In genomic region chr4:55820260-55820659, GRCh38 we compare ENCODE assay signal across 21 cellular contexts. TPM values are rescaled to one million over a fixed set of nuclear protein-coding genes. Genes with fewer than 3 reads are reported as not detected.
"Had no signal": no experiment of that assay in that cellular context is flagged by ENCODE, and none has a peak within 500 bp of the region (broad histone marks: within the 10 kb centered on the region; RNA-seq: fewer than 3 reads in every experiment).

No MANE protein-coding gene starts in this region.

- H3K36me3 ChIP-seq: brain microvascular endothelial cell, heart right ventricle, neutrophil, right atrium auricular region, tibial nerve had no signal

- H3K9me3 ChIP-seq: neutrophil, right atrium auricular region, tibial nerve had no signal

- DNase-seq: activated CD4-positive, alpha-beta T cell treated with anti-CD3 and anti-CD28 coated beads, Interleukin-2, amount 50 U/mL, for 4 hours; activated effector memory CD4-positive, alpha-beta T cell treated with anti-CD3 and anti-CD28 coated beads, Interleukin-2, amount 50 U/mL, for 16 hours; activated T-cell treated with anti-CD3 and anti-CD28 coated beads, Interleukin-2, amount 50 U/mL, for 1 hour; heart right ventricle; midbrain; naive B cell had no signal

- H3K36me3 Mint-ChIP-seq: activated naive CD4-positive, alpha-beta T cell treated with anti-CD3 and anti-CD28 coated beads, Interleukin-2, amount 50 U/mL, for 72 hours; naive B cell; stimulated activated effector memory CD8-positive, alpha-beta T cell treated with anti-CD3 and anti-CD28 coated beads, Interleukin-12 subunit alpha, Interleukin-12 subunit beta, amount 100 ng/mL, for 72 hours had no signal

- H3K9me3 Mint-ChIP-seq: activated naive CD4-positive, alpha-beta T cell treated with anti-CD3 and anti-CD28 coated beads, Interleukin-2, amount 50 U/mL, for 72 hours; stimulated activated effector memory CD8-positive, alpha-beta T cell treated with anti-CD3 and anti-CD28 coated beads, Interleukin-12 subunit alpha, Interleukin-12 subunit beta, amount 100 ng/mL, for 72 hours had no signal

- ATAC-seq: activated CD4-positive, CD25-positive, alpha-beta regulatory T cell treated with anti-CD3 and anti-CD28 coated beads, Interleukin-2, amount 50 U/mL, for 24 hours; activated naive CD4-positive, alpha-beta T cell treated with anti-CD3 and anti-CD28 coated beads, Interleukin-2, amount 50 U/mL, for 72 hours; esophagus mucosa had no signal

- H3K27ac ChIP-seq: brain microvascular endothelial cell, heart right ventricle, neutrophil, right atrium auricular region, tibial nerve had no signal

- H3K27me3 ChIP-seq: brain microvascular endothelial cell, right atrium auricular region, tibial nerve had no signal

- H3K4me1 ChIP-seq: right atrium auricular region had no signal

- H3K27ac Mint-ChIP-seq: activated naive CD4-positive, alpha-beta T cell treated with anti-CD3 and anti-CD28 coated beads, Interleukin-2, amount 50 U/mL, for 72 hours; stimulated activated effector memory CD8-positive, alpha-beta T cell treated with anti-CD3 and anti-CD28 coated beads, Interleukin-12 subunit alpha, Interleukin-12 subunit beta, amount 100 ng/mL, for 72 hours had no signal

RNA-seq across cellular contexts. Expression of gene EXOC1L, which starts 0.7 kb away (rescaled TPM):
- total RNA-seq: activated naive CD4-positive, alpha-beta T cell treated with anti-CD3 and anti-CD28 coated beads, Interleukin-2, amount 50 U/mL, for 72 hours; cerebellum; dermis microvascular lymphatic vessel endothelial cell; esophagus mucosa; frontal cortex; heart right ventricle; liver; posterior vena cava; right atrium auricular region; T-helper 2 cell treated with Interferon-gamma antibody and Interleukin-4, amounts not matched to agents 100 ng/mL and 5 ng/mL, for 36 hours; tibial nerve had no signal
- polyA plus RNA-seq: keratinocyte, liver had no signal
